ENCODE assay signal across 1 cellular context in the genomic region with DNA sequence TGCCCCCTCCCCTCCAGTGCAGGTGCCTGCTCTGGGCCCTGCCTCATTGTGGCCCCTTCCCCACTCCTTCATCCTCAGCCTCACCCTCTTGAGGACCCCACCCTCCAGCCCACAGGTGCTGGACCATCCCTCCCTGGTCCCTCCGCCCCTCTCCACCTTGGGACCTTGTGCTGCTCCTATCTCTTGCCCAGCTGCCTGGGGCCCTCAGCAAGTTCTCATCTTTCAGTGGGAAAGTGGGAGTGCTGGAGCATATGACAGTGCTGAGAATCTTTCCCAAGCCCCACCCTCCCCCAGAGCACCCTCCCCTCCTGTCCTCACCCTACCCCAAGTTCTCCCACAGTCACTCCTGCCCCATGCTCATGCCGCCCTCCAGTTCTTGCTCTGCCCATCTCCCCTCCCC.
TF ChIP-seq lines count a peak whose summit lies in the region.

No MANE protein-coding gene starts in this region.

TF ChIP-seq in HEK293, 187 proteins besides CTCF, POLR2A, EP300 and RAD21:
- TF ChIP-seq KLF1 (tag by site-specific recombination; IDR thresholded peaks at IDR 0.05) (peak; percentile 87), SP3 (tag by site-specific recombination; IDR thresholded peaks at IDR 0.05) (peak; percentile 21; the same call in 1 of the 2 replicates), SP2 (tag by site-specific recombination; IDR thresholded peaks at IDR 0.05) (peak; percentile 17; the same call in 1 of the 2 replicates)
- TF ChIP-seq, protein P1, sequence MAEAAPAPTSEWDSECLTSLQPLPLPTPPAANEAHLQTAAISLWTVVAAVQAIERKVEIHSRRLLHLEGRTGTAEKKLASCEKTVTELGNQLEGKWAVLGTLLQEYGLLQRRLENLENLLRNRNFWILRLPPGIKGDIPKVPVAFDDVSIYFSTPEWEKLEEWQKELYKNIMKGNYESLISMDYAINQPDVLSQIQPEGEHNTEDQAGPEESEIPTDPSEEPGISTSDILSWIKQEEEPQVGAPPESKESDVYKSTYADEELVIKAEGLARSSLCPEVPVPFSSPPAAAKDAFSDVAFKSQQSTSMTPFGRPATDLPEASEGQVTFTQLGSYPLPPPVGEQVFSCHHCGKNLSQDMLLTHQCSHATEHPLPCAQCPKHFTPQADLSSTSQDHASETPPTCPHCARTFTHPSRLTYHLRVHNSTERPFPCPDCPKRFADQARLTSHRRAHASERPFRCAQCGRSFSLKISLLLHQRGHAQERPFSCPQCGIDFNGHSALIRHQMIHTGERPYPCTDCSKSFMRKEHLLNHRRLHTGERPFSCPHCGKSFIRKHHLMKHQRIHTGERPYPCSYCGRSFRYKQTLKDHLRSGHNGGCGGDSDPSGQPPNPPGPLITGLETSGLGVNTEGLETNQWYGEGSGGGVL (tag by site-specific recombination; IDR thresholded peaks at IDR 0.05), result 0 out of 2 replicates have a peak, but pooled peaks have one; percentile 7
